In the genomic region with DNA sequence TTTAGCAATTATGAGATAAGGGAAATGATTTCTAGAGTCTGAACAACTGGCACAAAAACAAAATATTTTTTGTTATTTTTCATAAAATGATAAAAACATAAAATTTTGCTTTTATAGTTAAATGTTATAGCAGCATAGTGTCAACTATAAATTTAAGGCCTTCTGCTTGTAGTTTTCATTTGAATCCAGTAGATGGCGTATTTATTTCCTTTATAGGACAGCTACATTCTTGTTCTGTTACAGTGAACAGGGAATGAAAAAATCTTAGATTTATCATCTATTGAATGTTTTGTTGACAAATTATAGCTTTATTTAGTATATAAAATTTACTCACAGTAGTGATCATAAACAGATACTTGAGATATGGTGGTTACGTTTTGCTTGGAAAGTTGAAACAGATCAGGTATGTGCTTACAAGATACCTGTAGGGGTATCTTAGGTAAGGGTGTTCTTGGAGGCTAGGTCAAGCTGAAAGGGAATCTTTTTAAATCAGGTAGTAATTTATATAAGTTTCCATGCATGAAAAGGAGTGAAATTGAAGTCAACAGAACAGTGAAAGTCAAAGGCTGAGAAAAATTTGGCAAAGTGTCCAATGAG, we compare ENCODE assay signal across 9 cellular contexts.
DNase-seq lines count a peak whose midpoint lies in the region; ATAC-seq and TF ChIP-seq lines count a peak whose summit lies in the region.
"Had no signal": no experiment of that assay in that cellular context is flagged by ENCODE, and none has a peak within 500 bp of the region (broad histone marks: within the 10 kb centered on the region; RNA-seq: fewer than 3 reads in every experiment).

No MANE protein-coding gene starts in this region.

- H3K79me2 ChIP-seq in OCI-LY3 (ENCODE audit: low read length): no peaks in the 10 kb centered on the region

- H3K4me1 ChIP-seq in OCI-LY3 (ENCODE audit: low read length): no peaks in the 10 kb centered on the region
- no peaks in the 10 kb centered on the region for H3K4me1 ChIP-seq in esophagus squamous epithelium
- no peaks in the 10 kb centered on the region for H3K4me1 ChIP-seq in stomach

- no peak overlapping the region for H3K27ac ChIP-seq in AG04450 (ENCODE audit: low read depth, low read length)
- H3K27ac ChIP-seq in OCI-LY3 (ENCODE audit: low read length): no peak overlapping the region
- H3K27ac ChIP-seq in esophagus squamous epithelium: no peak overlapping the region
- H3K27ac ChIP-seq in stomach: no peak overlapping the region
- H3K27ac ChIP-seq: epithelial cell of prostate had no signal

- TF ChIP-seq EP300 in stomach (IDR thresholded peaks at IDR 0.05): no peak

- H4K20me1 ChIP-seq in OCI-LY3 (ENCODE audit: insufficient read depth, low read length): no peaks in the 10 kb centered on the region

- H3K27me3 ChIP-seq in AG04450 (ENCODE audit: control insufficient read depth, insufficient read depth, low read length) (no peaks in the 10 kb centered on the region), OCI-LY3 (ENCODE audit: low read depth, low read length) (peaks cover 7% of the 10 kb centered on the region; the same call in 1 of the 2 replicates), esophagus squamous epithelium (no peaks in the 10 kb centered on the region), stomach (no peaks in the 10 kb centered on the region)

- H3K36me3 ChIP-seq in OCI-LY3 (replicated peaks; ENCODE audit: low read depth, low read length): no peaks in the 10 kb centered on the region
- no peaks in the 10 kb centered on the region for H3K36me3 ChIP-seq in esophagus squamous epithelium
- no peaks in the 10 kb centered on the region for H3K36me3 ChIP-seq in stomach

- POLR2A ChIA-PET in AG04450 (lab: Yijun Ruan, JAX): no interaction called here

- H3K9me3 ChIP-seq in AG04450 (ENCODE audit: control insufficient read depth, insufficient read depth, low read length) (no peaks in the 10 kb centered on the region), OCI-LY3 (ENCODE audit: insufficient read depth, low read length) (no peaks in the 10 kb centered on the region), esophagus squamous epithelium (no peaks in the 10 kb centered on the region), stomach (no peaks in the 10 kb centered on the region)

- intact Hi-C loops in esophagus squamous epithelium (cut with DNase I) (no loop called here), stomach (cut with DNase I; ENCODE audit: low total_unique reads) (no loop called here)

- WGBS in esophagus squamous epithelium, 2 donors: 3 to 15% methylated on average over 1 to 2 of the region's 2 CpGs
- WGBS in stomach, 5 donors: 0 to 27% (median 2%) methylated on average over 2 of the region's 2 CpGs

- DNase-seq in AG04450 (ENCODE audit: low read depth, low spot score): no peak
- no peak for DNase-seq in esophagus squamous epithelium (lab: John Stamatoyannopoulos, UW)
- no peak for DNase-seq in stomach
- DNase-seq in activated naive CD4-positive, alpha-beta T cell treated with Interleukin-2 at 50 U/mL for 16 hours: no peak
- DNase-seq in NK-92 (lab: John Stamatoyannopoulos, UW; ENCODE audit: unreplicated experiment): no peak

- H2AFZ ChIP-seq in OCI-LY3 (ENCODE audit: low read depth, low read length): no peak overlapping the region

- H3K4me3 ChIP-seq in AG04450 (ENCODE audit: low read depth, low read length) (no peak overlapping the region), OCI-LY3 (ENCODE audit: low read length) (no peak overlapping the region), esophagus squamous epithelium (no peak overlapping the region), stomach (no peak overlapping the region)

- ATAC-seq in GM18858 (IDR thresholded peaks at IDR 0.05; ENCODE audit: unreplicated experiment) (peak; percentile 90), HG03135 (IDR thresholded peaks at IDR 0.05; ENCODE audit: unreplicated experiment) (peak; percentile 77)

- CTCF ChIA-PET in AG04450 (lab: Charles Lee): interaction anchor here (1.0 to 1.2 kb wide), 2 partner anchors 11 to 14 kb away, joined by 3 read pairs; no protein-coding TSS in a partner anchor

- H3K9ac ChIP-seq in OCI-LY3 (ENCODE audit: low read length): no peak overlapping the region

- TF ChIP-seq POLR2A in esophagus squamous epithelium (IDR thresholded peaks at IDR 0.05): no peak
- no peak for TF ChIP-seq POLR2A in stomach (IDR thresholded peaks at IDR 0.05)

- TF ChIP-seq CTCF in AG04450 (IDR thresholded peaks at IDR 0.05; ENCODE audit: low read depth, low read length) (peak; percentile 28; the same call in 1 of the 2 replicates), OCI-LY3 (IDR thresholded peaks at IDR 0.05; ENCODE audit: low read depth, low read length) (peak; percentile 60), esophagus squamous epithelium (IDR thresholded peaks at IDR 0.05) (peak in 5 of 6 experiments; percentile 8 to 50 (median 37)), stomach (IDR thresholded peaks at IDR 0.05) (peak in 4 of 7 experiments; percentile 29 to 53 (median 38))

- H3K4me2 ChIP-seq in OCI-LY3 (ENCODE audit: low read length): no peak overlapping the region
